Comparison of ENCODE assay signal across 9 cellular contexts in the genomic region with DNA sequence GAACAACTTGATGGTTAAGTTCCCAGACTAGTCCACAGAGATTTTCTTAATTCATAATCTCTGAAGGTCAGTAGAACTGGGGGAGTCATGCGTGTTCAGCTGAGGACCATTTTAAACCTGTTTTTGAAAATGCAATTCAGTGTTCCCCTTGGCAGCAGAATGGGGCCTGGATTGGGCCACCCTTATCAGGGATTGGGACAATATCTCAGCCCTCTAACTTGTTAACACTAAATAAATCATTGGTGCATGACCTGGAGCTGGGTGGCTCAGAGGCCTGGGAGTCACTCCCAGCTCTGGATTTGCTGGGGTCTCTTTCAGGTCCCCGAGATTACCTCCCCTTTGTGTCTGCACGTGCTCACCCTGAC. TPM values are rescaled to one million over a fixed set of nuclear protein-coding genes. Genes with fewer than 3 reads are reported as not detected.
DNase-seq lines count a peak whose midpoint lies in the region; ATAC-seq, FAIRE-seq and TF ChIP-seq lines count a peak whose summit lies in the region.
"Had no signal": no experiment of that assay in that cellular context is flagged by ENCODE, and none has a peak within 500 bp of the region (broad histone marks: within the 10 kb centered on the region; RNA-seq: fewer than 3 reads in every experiment).

No MANE protein-coding gene starts in this region.

- 14% methylated on average over 3 of the region's 3 CpGs for WGBS in esophagus muscularis mucosa

- H3K9me3 Mint-ChIP-seq in CD4-positive, CD25-positive, alpha-beta regulatory T cell = peaks cover 0 to 5% (median 0%) of the 10 kb centered on the region in 7 donors

- no peak for ATAC-seq in CD4-positive, CD25-positive, alpha-beta regulatory T cell (ENCODE audit: low read depth in 2 of 2)
- no peak for ATAC-seq in HG02571 (IDR thresholded peaks at IDR 0.05; ENCODE audit: unreplicated experiment)

- peaks cover 52% of the 10 kb centered on the region for H3K4me1 ChIP-seq in CD4-positive, CD25-positive, alpha-beta regulatory T cell (ENCODE audit: control insufficient read depth, insufficient read depth, low read length, poor library complexity, severe bottlenecking)
- H3K4me1 ChIP-seq in NT2/D1 (ENCODE audit: insufficient read depth, insufficient read length) = peaks cover 3% of the 10 kb centered on the region
- H3K4me1 ChIP-seq in esophagus muscularis mucosa = peaks cover 61 to 81% (median 78%) of the 10 kb centered on the region in 4 donors
- peaks cover 23% of the 10 kb centered on the region for H3K4me1 ChIP-seq in osteoblast (ENCODE audit: insufficient read depth, low read length)

- H3K4me2 ChIP-seq in osteoblast (ENCODE audit: insufficient read depth, low read length) = peak overlapping the region; percentile 81

- peaks cover 27% of the 10 kb centered on the region for H3K36me3 ChIP-seq in CD4-positive, CD25-positive, alpha-beta regulatory T cell (ENCODE audit: control insufficient read depth, insufficient read depth, low read length)
- peaks cover 67% of the 10 kb centered on the region for H3K36me3 ChIP-seq in NT2/D1 (ENCODE audit: insufficient read depth, insufficient read length, low read length)
- peaks cover 0 to 16% (median 9%) of the 10 kb centered on the region in 4 donors for H3K36me3 ChIP-seq in esophagus muscularis mucosa
- peaks cover 6% of the 10 kb centered on the region for H3K36me3 ChIP-seq in osteoblast (ENCODE audit: insufficient read depth, low read length)

- no peaks in the 10 kb centered on the region for H3K9me3 ChIP-seq in CD4-positive, CD25-positive, alpha-beta regulatory T cell (ENCODE audit: control insufficient read depth in 2 of 2, low read length in 2 of 2)
- peaks cover 8% of the 10 kb centered on the region; the same call in 1 of the 2 replicates for H3K9me3 ChIP-seq in NT2/D1 (ENCODE audit: insufficient read depth, low read length)
- no peaks in the 10 kb centered on the region for H3K9me3 ChIP-seq in esophagus muscularis mucosa
- H3K9me3 ChIP-seq in osteoblast (ENCODE audit: low read depth, low read length) = no peaks in the 10 kb centered on the region

- TF ChIP-seq POLR2A in esophagus muscularis mucosa (IDR thresholded peaks at IDR 0.05; ENCODE audit: low read depth) = no peak
- TF ChIP-seq POLR2A in GM12892 (IDR thresholded peaks at IDR 0.05; ENCODE audit: low read depth, low read length) = no peak

- peaks cover 30% of the 10 kb centered on the region for H3K36me3 Mint-ChIP-seq in CD4-positive, CD25-positive, alpha-beta regulatory T cell

- DNase-seq in CD4-positive, CD25-positive, alpha-beta regulatory T cell = no peak
- DNase-seq in NT2/D1 (ENCODE audit: low read depth, low spot score) = no peak
- DNase-seq in esophagus muscularis mucosa (ENCODE audit: extremely low spot score) = no peak
- no peak for DNase-seq in osteoblast (ENCODE audit: insufficient read length, low spot score, missing footprints)
- DNase-seq in SIG-M5 treated with dmso at 0.1 percent for 504 hours (lab: John Stamatoyannopoulos, UW; ENCODE audit: unreplicated experiment) = no peak
- no peak for DNase-seq in AG08395 (ENCODE audit: low spot score)
- DNase-seq in GM12892 (ENCODE audit: insufficient read length) = no peak

- H3K9ac ChIP-seq in NT2/D1 (ENCODE audit: insufficient read length, low read depth) = peak overlapping the region; percentile 1

- H3K27me3 ChIP-seq in CD4-positive, CD25-positive, alpha-beta regulatory T cell (ENCODE audit: control insufficient read depth, insufficient read depth, low read length) = no peaks in the 10 kb centered on the region
- H3K27me3 ChIP-seq in NT2/D1 (ENCODE audit: insufficient read depth, insufficient read length) (no peaks in the 10 kb centered on the region), esophagus muscularis mucosa (no peaks in the 10 kb centered on the region), osteoblast (ENCODE audit: insufficient read depth, low read length) (no peaks in the 10 kb centered on the region)

- H3K27ac Mint-ChIP-seq in CD4-positive, CD25-positive, alpha-beta regulatory T cell = peak overlapping the region; percentile 46 to 85 (median 84)

- peaks cover 15% of the 10 kb centered on the region for H4K20me1 ChIP-seq in osteoblast (ENCODE audit: insufficient read depth, low read length)

- no peak for TF ChIP-seq CTCF in esophagus muscularis mucosa (IDR thresholded peaks at IDR 0.05)
- TF ChIP-seq CTCF in osteoblast (IDR thresholded peaks at IDR 0.05; ENCODE audit: extremely low read depth, low read depth, low read length) = no peak

- peaks cover 77% of the 10 kb centered on the region for H3K79me2 ChIP-seq in osteoblast (ENCODE audit: insufficient read depth, low read length)

- H3K27ac ChIP-seq in CD4-positive, CD25-positive, alpha-beta regulatory T cell (ENCODE audit: insufficient read depth, low read length, poor library complexity, severe bottlenecking) = peak overlapping the region; percentile 62
- peak overlapping the region; percentile 79 to 85 (median 84) for H3K27ac ChIP-seq in esophagus muscularis mucosa (replicated peaks in 1 of 4)
- H3K27ac ChIP-seq in osteoblast (ENCODE audit: low read depth, low read length) = peak overlapping the region; percentile 76

- H3K4me1 Mint-ChIP-seq in CD4-positive, CD25-positive, alpha-beta regulatory T cell = peaks cover 25 to 88% (median 78%) of the 10 kb centered on the region in 4 donors

- FAIRE-seq in GM12892 (lab: Jason Lieb, UNC) = no peak

- peak overlapping the region; percentile 55 for H3K4me3 ChIP-seq in CD4-positive, CD25-positive, alpha-beta regulatory T cell (ENCODE audit: low read depth, low read length)
- no peak overlapping the region for H3K4me3 ChIP-seq in NT2/D1 (ENCODE audit: insufficient read length, low read depth)
- H3K4me3 ChIP-seq in esophagus muscularis mucosa = no peak overlapping the region
- H3K4me3 ChIP-seq in osteoblast (ENCODE audit: insufficient read depth, low read length) = peak overlapping the region; percentile 52

- intact Hi-C loops in esophagus muscularis mucosa (cut with DNase I) = loop anchor here (1.0 to 5.0 kb wide), 4 partner anchors 55 to 219 kb away; a partner anchor contains a TSS

- no peaks in the 10 kb centered on the region for H3K27me3 Mint-ChIP-seq in CD4-positive, CD25-positive, alpha-beta regulatory T cell
- H3K27me3 Mint-ChIP-seq: type B pancreatic cell had no signal

- TF ChIP-seq EP300 in esophagus muscularis mucosa (IDR thresholded peaks at IDR 0.05) = no peak

- no peak overlapping the region for H2AFZ ChIP-seq in osteoblast (ENCODE audit: low read length)

- H3K4me3 Mint-ChIP-seq in CD4-positive, CD25-positive, alpha-beta regulatory T cell = peak overlapping the region in 2 of 4 donors; percentile 46 to 48

RNA-seq across cellular contexts. Expression of a gene that starts 55.3 kb away (rescaled TPM):
- total RNA-seq in CD4-positive, CD25-positive, alpha-beta regulatory T cell = 34.9 TPM
- 100 to 1,000 TPM; 160 to 203 (median 187) TPM for polyA plus RNA-seq in CD4-positive, CD25-positive, alpha-beta regulatory T cell
- 10 to 100 TPM; 19.5 to 44.0 (median 40.9) TPM for total RNA-seq in esophagus muscularis mucosa
- total RNA-seq in osteoblast = 19.2 and 25.9 TPM in 2 replicates
- 86.3 TPM for polyA plus RNA-seq in GM12892 (2012; ENCODE audit: missing spikeins)

RNA-seq across cellular contexts. Expression of a gene that starts 55.3 kb away (rescaled TPM):
- 13.7 TPM for total RNA-seq in CD4-positive, CD25-positive, alpha-beta regulatory T cell
- 1 to 10 TPM; 1.0 to 2.4 (median 1.9) TPM for polyA plus RNA-seq in CD4-positive, CD25-positive, alpha-beta regulatory T cell
- total RNA-seq in esophagus muscularis mucosa (10 to 100 TPM in 3 of 4 donors, 1 to 10 TPM in 1; 7.3 to 15.4 (median 13.1) TPM), osteoblast (38.4 and 44.2 TPM in 2 replicates)
- 12.1 TPM for polyA plus RNA-seq in GM12892 (2012; ENCODE audit: missing spikeins)

Comparison
In these comparisons a context has a peak if more than half of its experiments do, and no peak if none do; other contexts are left out.
1. H3K4me3 ChIP-seq: peak in CD4-positive, CD25-positive, alpha-beta regulatory T cell (single experiment) and osteoblast (single experiment); none in NT2/D1 (single experiment) and esophagus muscularis mucosa (0 of 4).
2. Peak in every context shown above with its lines, with median percentiles within 50 percentile points of each other: H3K27ac ChIP-seq.